8 cellular contexts compared by ENCODE assay signal in genomic region chr2:84888401-84889276, GRCh38. TPM values are rescaled to one million over a fixed set of nuclear protein-coding genes. Genes with fewer than 3 reads are reported as not detected.
DNase-seq lines count a peak whose midpoint lies in the region; ATAC-seq and TF ChIP-seq lines count a peak whose summit lies in the region.

No MANE protein-coding gene starts in this region.

- peak overlapping the region; percentile 29 to 78 for H3K18ac ChIP-seq in mesenchymal stem cell (ENCODE audit: low read depth in 1 of 2, low read length in 2 of 2)

- intact Hi-C loops in vagina (cut with DNase I), result no loop called here

- peak overlapping the region; percentile 78 for H3K9ac ChIP-seq in mesenchymal stem cell (ENCODE audit: low read length)

- H4K91ac ChIP-seq in mesenchymal stem cell (ENCODE audit: low read length), result peak overlapping the region; percentile 9

- H3K79me1 ChIP-seq in mesenchymal stem cell (replicated peaks; ENCODE audit: low read length, poor library complexity, severe bottlenecking), result no peaks in the 10 kb centered on the region

- H2BK15ac ChIP-seq in mesenchymal stem cell (ENCODE audit: low read depth, poor library complexity, severe bottlenecking), result no peak overlapping the region

- in situ Hi-C loops in ACHN (cut with HindIII; ENCODE audit: low pct_ligation_motif_present, low pct_unique_long_range_greater_than_20kb, low sequenced_read_pairs), result no loop called here

- H2BK120ac ChIP-seq in mesenchymal stem cell (ENCODE audit: low read depth, low read length), result no peak overlapping the region

- H3K4me1 ChIP-seq in mesenchymal stem cell (ENCODE audit: control insufficient read depth, insufficient read depth, low read depth, low read length) (peaks cover 5% of the 10 kb centered on the region), vagina (peaks cover 8% of the 10 kb centered on the region)

- TF ChIP-seq POLR2A in vagina (IDR thresholded peaks at IDR 0.05), result no peak

- no peaks in the 10 kb centered on the region for H3K9me3 ChIP-seq in mesenchymal stem cell (ENCODE audit: control insufficient read depth, low read length)
- no peaks in the 10 kb centered on the region for H3K9me3 ChIP-seq in vagina

- no peak overlapping the region for H3K14ac ChIP-seq in mesenchymal stem cell (ENCODE audit: low read length in 2 of 2)

- peak overlapping the region; percentile 58 for H4K8ac ChIP-seq in mesenchymal stem cell (ENCODE audit: low read length)

- no peak overlapping the region for H3K23ac ChIP-seq in mesenchymal stem cell (ENCODE audit: low read length in 2 of 2)

- DNase-seq in ACHN (peak; percentile 22), SIG-M5 (lab: John Stamatoyannopoulos, UW) (peak; percentile 96), cardiac fibroblast (ENCODE audit: low read depth in 2 of 2) (peak; percentile 66 to 73), mesenchymal stem cell (peak; percentile 87), vagina (ENCODE audit: extremely low spot score in 2 of 2) (peak in 1 of 2 donors; percentile 83), epidermal melanocyte (ENCODE audit: insufficient read length, low spot score) (no peak)

- peak overlapping the region; percentile 51 to 59 for H2BK12ac ChIP-seq in mesenchymal stem cell (ENCODE audit: low read length in 2 of 2)

- peak overlapping the region; percentile 40 for H2AFZ ChIP-seq in mesenchymal stem cell (ENCODE audit: low read depth, low read length)

- no peak overlapping the region for H2BK5ac ChIP-seq in mesenchymal stem cell (ENCODE audit: low read depth, low read length, poor library complexity, severe bottlenecking)

- H3K4ac ChIP-seq in mesenchymal stem cell (ENCODE audit: low read depth in 1 of 2, low read length in 2 of 2), result peak overlapping the region in 1 of 2 experiments; percentile 52

- ATAC-seq in GM18873 (IDR thresholded peaks at IDR 0.05; ENCODE audit: low FRiP score, unreplicated experiment), result peak; percentile 95
- ATAC-seq in HG03066 (IDR thresholded peaks at IDR 0.05; ENCODE audit: low read depth, unreplicated experiment), result peak; percentile 96

- H3K36me3 ChIP-seq in mesenchymal stem cell (ENCODE audit: control insufficient read depth in 1 of 2, insufficient read depth in 2 of 2, low read depth in 1 of 2, low read length in 2 of 2), result no peaks in the 10 kb centered on the region
- no peaks in the 10 kb centered on the region for H3K36me3 ChIP-seq in vagina

- no peaks in the 10 kb centered on the region for H3K27me3 ChIP-seq in mesenchymal stem cell (ENCODE audit: control insufficient read depth in 1 of 2, insufficient read depth in 1 of 2, low read length in 2 of 2)
- no peaks in the 10 kb centered on the region for H3K27me3 ChIP-seq in vagina

- TF ChIP-seq CTCF in cardiac fibroblast (IDR thresholded peaks at IDR 0.05; ENCODE audit: low read depth, low read length) (no peak), vagina (IDR thresholded peaks at IDR 0.05) (no peak)

- no peak overlapping the region for H2AK5ac ChIP-seq in mesenchymal stem cell (ENCODE audit: low read length, severe bottlenecking)

- peak overlapping the region; percentile 19 for H3K27ac ChIP-seq in mesenchymal stem cell (ENCODE audit: low read length, poor library complexity, severe bottlenecking)
- H3K27ac ChIP-seq in vagina, result peak overlapping the region; percentile 37

- H3K4me2 ChIP-seq in mesenchymal stem cell (ENCODE audit: low read length, poor library complexity, severe bottlenecking), result peak overlapping the region; percentile 20

- WGBS in mesenchymal stem cell, result 50% methylated on average over 3 of the region's 6 CpGs

- H3K4me3 ChIP-seq in cardiac fibroblast (replicated peaks in 1 of 2; ENCODE audit: low read depth in 2 of 2, low read length in 2 of 2), result peak overlapping the region in 1 of 2 donors; percentile 9
- peak overlapping the region in 1 of 2 experiments; percentile 60 for H3K4me3 ChIP-seq in mesenchymal stem cell (ENCODE audit: insufficient read depth in 1 of 2, low read depth in 1 of 2, low read length in 2 of 2)
- peak overlapping the region; percentile 15 to 21 for H3K4me3 ChIP-seq in vagina

RNA-seq across cellular contexts. Expression of gene TRABD2A, which starts 7.8 kb away (rescaled TPM):
- polyA plus RNA-seq in mesenchymal stem cell (2013, experiment 1 of 2), result 6.6 TPM
- 6.3 TPM for polyA plus RNA-seq in mesenchymal stem cell (2013, experiment 2 of 2)
- 5.4 TPM for total RNA-seq in vagina

RNA-seq across cellular contexts. Expression of gene TMSB10, which starts 16.8 kb away (rescaled TPM):
- 4,228 TPM for polyA plus RNA-seq in mesenchymal stem cell (2013, experiment 1 of 2)
- 4,226 TPM for polyA plus RNA-seq in mesenchymal stem cell (2013, experiment 2 of 2)
- total RNA-seq in vagina, result 2,211 TPM
